ENCODE assay signal across 6 cellular contexts in genomic region chr1:155003227-155003765, GRCh38. TPM values are rescaled to one million over a fixed set of nuclear protein-coding genes. Genes with fewer than 3 reads are reported as not detected.
DNase-seq lines count a peak whose midpoint lies in the region; ATAC-seq lines count a peak whose summit lies in the region.

No MANE protein-coding gene starts in this region.

- no peaks in the 10 kb centered on the region for H3K9me3 ChIP-seq in Karpas-422 (ENCODE audit: low read length)

- DNase-seq in Karpas-422 (peak; percentile 69), left lobe of liver (ENCODE audit: low spot score) (peak; percentile 59), NOMO-1 (lab: John Stamatoyannopoulos, UW; ENCODE audit: unreplicated experiment in 2 of 2) (no peak)
- peak; percentile 52 to 56 for DNase-seq in activated T-cell treated with anti-CD3 and anti-CD28 coated beads, Interleukin-2, amount 50 U/mL, for 48 hours
- no peak for DNase-seq in central memory CD4-positive, alpha-beta T cell

- H3K4me1 ChIP-seq in Karpas-422 (ENCODE audit: low read length), result peaks cover 69% of the 10 kb centered on the region

- no peaks in the 10 kb centered on the region for H3K36me3 ChIP-seq in Karpas-422 (ENCODE audit: insufficient read depth, low read length)

- peaks cover 31% of the 10 kb centered on the region for H3K79me2 ChIP-seq in Karpas-422 (ENCODE audit: low read length)

- H3K9ac ChIP-seq in Karpas-422 (ENCODE audit: low read length), result peak overlapping the region; percentile 93

- peak overlapping the region; percentile 97 for H3K4me2 ChIP-seq in Karpas-422 (ENCODE audit: low read depth, low read length, poor library complexity, severe bottlenecking)

- no peaks in the 10 kb centered on the region for H3K27me3 ChIP-seq in Karpas-422 (ENCODE audit: low read length)

- no peak overlapping the region for H2AFZ ChIP-seq in Karpas-422 (ENCODE audit: low read length)

- peak overlapping the region; percentile 96 for H3K27ac ChIP-seq in Karpas-422 (ENCODE audit: low read length)

- ATAC-seq in left lobe of liver (no peak), GM19455 (IDR thresholded peaks at IDR 0.05; ENCODE audit: unreplicated experiment) (no peak)

- H4K20me1 ChIP-seq in Karpas-422 (ENCODE audit: insufficient read depth, low read depth, low read length), result no peaks in the 10 kb centered on the region

- H3K9me2 ChIP-seq in Karpas-422 (replicated peaks; ENCODE audit: insufficient read depth, low read length), result no peaks in the 10 kb centered on the region

- peak overlapping the region; percentile 87 for H3K4me3 ChIP-seq in Karpas-422 (ENCODE audit: low read length)

RNA-seq across cellular contexts. Expression of gene ZBTB7B, which starts 0.7 kb away (rescaled TPM):
- total RNA-seq in Karpas-422 (2014; rRNA removed; shearing (Covaris generic); ENCODE audit: low replicate concordance), result 17.1 and 31.0 TPM in 2 replicates
- total RNA-seq in left lobe of liver, result 89.5 TPM

RNA-seq across cellular contexts. Expression of gene LENEP, which starts 9.9 kb away (rescaled TPM):
- total RNA-seq in Karpas-422 (2014; rRNA removed; shearing (Covaris generic); ENCODE audit: low replicate concordance), result 2.6 TPM in 1 of 2 replicates, not detected in the other
- not detected for total RNA-seq in left lobe of liver

RNA-seq across cellular contexts. Expression of gene FLAD1, which starts 20.2 kb away (rescaled TPM):
- 48.7 and 57.3 TPM in 2 replicates for total RNA-seq in Karpas-422 (2014; rRNA removed; shearing (Covaris generic); ENCODE audit: low replicate concordance)
- 21.9 TPM for total RNA-seq in left lobe of liver

RNA-seq across cellular contexts. Expression of gene CKS1B, which starts 28.8 kb away (rescaled TPM):
- 110 and 225 TPM in 2 replicates for total RNA-seq in Karpas-422 (2014; rRNA removed; shearing (Covaris generic); ENCODE audit: low replicate concordance)
- 14.2 TPM for total RNA-seq in left lobe of liver

RNA-seq across cellular contexts. Expression of gene DCST2, which starts 30.3 kb away (rescaled TPM):
- 1.3 and 3.5 TPM in 2 replicates for total RNA-seq in Karpas-422 (2014; rRNA removed; shearing (Covaris generic); ENCODE audit: low replicate concordance)
- total RNA-seq in left lobe of liver, result 1.4 TPM

Comparison
In these comparisons a context has a peak if more than half of its experiments do, and no peak if none do; other contexts are left out.
1. DNase-seq: peak in Karpas-422 (single experiment), activated T-cell treated with anti-CD3 and anti-CD28 coated beads, Interleukin-2, amount 50 U/mL, for 48 hours (2 of 2) and left lobe of liver (single experiment); none in central memory CD4-positive, alpha-beta T cell (single experiment) and NOMO-1 (0 of 2).